9 cellular contexts compared by ENCODE assay signal in the genomic region with DNA sequence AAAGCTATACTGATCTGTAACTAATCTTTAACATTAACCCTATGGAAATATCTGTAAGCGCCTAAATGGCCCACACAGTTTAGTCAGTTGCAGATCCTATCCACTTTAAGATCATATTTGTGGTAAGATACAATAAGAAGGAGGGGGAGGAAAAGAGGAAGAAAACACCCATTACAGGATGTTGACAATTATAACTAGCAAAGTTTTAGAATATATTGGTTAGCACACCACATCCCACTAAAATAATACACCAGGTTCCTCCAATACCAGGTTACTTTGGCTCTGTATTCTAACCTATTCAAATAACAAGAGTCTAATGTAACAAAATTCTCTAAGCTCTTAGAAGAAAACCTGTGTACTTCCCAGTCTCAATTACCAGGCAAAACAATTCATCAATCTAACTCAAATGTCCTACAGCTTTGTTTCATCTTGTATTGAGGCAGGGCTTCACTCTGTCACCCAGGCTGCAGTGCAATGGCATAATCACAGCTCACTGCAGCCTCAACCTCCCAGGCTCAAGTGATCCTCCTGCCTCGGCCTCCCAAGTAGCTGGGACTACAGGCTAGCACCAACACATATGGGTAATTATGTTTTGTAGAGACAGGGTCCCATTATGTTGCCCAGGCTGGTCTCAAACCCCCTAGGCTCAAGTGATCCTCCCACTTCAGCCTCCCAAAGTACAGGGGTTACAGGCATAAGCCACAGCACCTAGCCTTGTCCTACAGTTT. TPM values are rescaled to one million over a fixed set of nuclear protein-coding genes. Genes with fewer than 3 reads are reported as not detected.
A peak's percentile ranks its signal among the peaks of the same experiment; 100 is the strongest.
DNase-seq lines count a peak whose midpoint lies in the region; ATAC-seq, FAIRE-seq and TF ChIP-seq lines count a peak whose summit lies in the region.
"Had no signal": no experiment of that assay in that cellular context is flagged by ENCODE, and none has a peak within 500 bp of the region (broad histone marks: within the 10 kb centered on the region; RNA-seq: fewer than 3 reads in every experiment).

No MANE protein-coding gene starts in this region.

- TF ChIP-seq RAD21 in A549 (conservative IDR thresholded peaks at IDR 0.05 in 1 of 2, IDR thresholded peaks at IDR 0.05 in 1 of 2) = no peak

- in situ Hi-C loops in GM23248 (cut with MboI) = loop anchor here (25.0 kb wide), 1 partner anchor 182 kb away; no protein-coding TSS in a partner anchor

- CTCF ChIA-PET in A549 (lab: Yijun Ruan, JAX) = interaction anchor here (1.1 to 1.7 kb wide), 3 partner anchors 8 to 13 kb away, joined by 3 to 4 read pairs (median 4); no protein-coding TSS in a partner anchor
- CTCF ChIA-PET in T-cell (lab: Charles Lee) = interaction anchor here (0.6 to 1.9 kb wide), 5 partner anchors 10 to 177 kb away, joined by 3 to 15 read pairs (median 3); no protein-coding TSS in a partner anchor

- FAIRE-seq in A549 (lab: Jason Lieb, UNC) = no peak

- TF ChIP-seq POLR2A in A549 (IDR thresholded peaks at IDR 0.05; ENCODE audit: low read length) = no peak

- POLR2A ChIA-PET in A549 (lab: Yijun Ruan, JAX) (no interaction called here), T-cell (lab: Charles Lee) (interaction anchor here (0.6 kb wide), 4 partner anchors 10 to 239 kb away, joined by 3 to 11 read pairs (median 4); no protein-coding TSS in a partner anchor)

- DNase-seq in A549 (ENCODE audit: low read depth in 1 of 2, low spot score in 1 of 2) (no peak), GM23248 (no peak), T-cell (no peak), GOT3 (lab: John Stamatoyannopoulos, UW) (no peak), NCI-H510A (lab: John Stamatoyannopoulos, UW) (no peak)
- DNase-seq in effector memory CD4-positive, alpha-beta T cell = no peak
- DNase-seq: Caco-2 had no signal

- no peaks in the 10 kb centered on the region for H3K9me2 ChIP-seq in GM23248 (ENCODE audit: insufficient read depth)

- H3K9me3 ChIP-seq in A549 (no peaks in the 10 kb centered on the region), GM23248 (ENCODE audit: low read depth) (no peaks in the 10 kb centered on the region)
- H3K9me3 ChIP-seq in effector memory CD4-positive, alpha-beta T cell (ENCODE audit: control insufficient read depth, low read length) = no peaks in the 10 kb centered on the region
- H3K9me3 ChIP-seq: Caco-2 had no signal

- H3K27me3 ChIP-seq in GM23248 (replicated peaks; ENCODE audit: insufficient read depth) = no peaks in the 10 kb centered on the region
- no peaks in the 10 kb centered on the region for H3K27me3 ChIP-seq in effector memory CD4-positive, alpha-beta T cell (replicated peaks; ENCODE audit: control insufficient read depth, insufficient read depth, low read length, poor library complexity, severe bottlenecking)

- no peaks in the 10 kb centered on the region; the same call in 1 of the 2 replicates for H4K20me1 ChIP-seq in GM23248 (ENCODE audit: insufficient read depth)

- H3K4me3 Mint-ChIP-seq in T-cell = peak overlapping the region; percentile 70 to 100 (median 71)

- no peak for TF ChIP-seq CTCF in A549 (IDR thresholded peaks at IDR 0.05)

- peaks cover 20% of the 10 kb centered on the region for H3K36me3 ChIP-seq in GM23248 (ENCODE audit: low read depth)
- H3K36me3 ChIP-seq in effector memory CD4-positive, alpha-beta T cell (ENCODE audit: control insufficient read depth, insufficient read depth, low read length) = no peaks in the 10 kb centered on the region

- TF ChIP-seq EP300 in A549 (IDR thresholded peaks at IDR 0.05) = no peak

- peak overlapping the region; percentile 94; the same call in 1 of the 3 replicates for H3K4me2 ChIP-seq in A549
- H3K4me2 ChIP-seq in GM23248 (ENCODE audit: unreplicated experiment) = peak overlapping the region; percentile 96

- peak overlapping the region; percentile 95 to 96 for H3K27ac Mint-ChIP-seq in T-cell

- H3K27ac ChIP-seq in A549 (no peak overlapping the region), GM23248 (no peak overlapping the region)
- H3K27ac ChIP-seq in effector memory CD4-positive, alpha-beta T cell (ENCODE audit: insufficient read depth, low read length, poor library complexity, severe bottlenecking) = peak overlapping the region; percentile 52

- no peaks in the 10 kb centered on the region for H3K27me3 Mint-ChIP-seq in T-cell

- peaks cover 86% of the 10 kb centered on the region for H3K79me2 ChIP-seq in GM23248 (ENCODE audit: insufficient read depth)

- 88% methylated on average over 2 of the region's 2 CpGs for WGBS in A549 (ENCODE audit: missing lambda C conversion rate)
- 96 to 99% methylated on average over 2 of the region's 2 CpGs for WGBS in GM23248 (ENCODE audit: low coverage in 1 of 2, low lambda C conversion rate in 2 of 2, missing lambda C conversion rate in 2 of 2), 2 experiments

- H3K9ac ChIP-seq in GM23248 = 0 out of 2 replicates have a peak overlapping the region, but pooled peaks have one; percentile 10

- H3K4me1 Mint-ChIP-seq in T-cell = peaks cover 71 to 77% (median 74%) of the 10 kb centered on the region in 3 donors

- H2AFZ ChIP-seq in GM23248 = no peak overlapping the region

- H3K4me1 ChIP-seq in A549 (peaks cover 33% of the 10 kb centered on the region), GM23248 (ENCODE audit: insufficient read depth) (peaks cover 37% of the 10 kb centered on the region)
- peaks cover 34% of the 10 kb centered on the region for H3K4me1 ChIP-seq in effector memory CD4-positive, alpha-beta T cell (ENCODE audit: control insufficient read depth, insufficient read depth, low read length, poor library complexity, severe bottlenecking)
- H3K4me1 ChIP-seq: Caco-2 had no signal

- peaks cover 13% of the 10 kb centered on the region for H3K36me3 Mint-ChIP-seq in T-cell

- peaks cover 54% of the 10 kb centered on the region for H3F3A ChIP-seq in GM23248 (ENCODE audit: insufficient read depth)

- ATAC-seq in A549 (no peak), T-cell (replicated peaks in 1 of 4) (peak in 2 of 4 experiments; percentile 10), GM18858 (IDR thresholded peaks at IDR 0.05; ENCODE audit: unreplicated experiment) (no peak), GM19467 (IDR thresholded peaks at IDR 0.05; ENCODE audit: unreplicated experiment) (no peak)

- peaks cover 4 to 6% (median 4%) of the 10 kb centered on the region in 3 donors for H3K9me3 Mint-ChIP-seq in T-cell

- no peak overlapping the region for H3K4me3 ChIP-seq in A549
- H3K4me3 ChIP-seq in GM23248 = peak overlapping the region; percentile 94
- peak overlapping the region; percentile 8 for H3K4me3 ChIP-seq in effector memory CD4-positive, alpha-beta T cell (ENCODE audit: insufficient read depth, low read depth, low read length, poor library complexity, severe bottlenecking)

TF ChIP-seq in A549, 52 proteins besides CTCF, POLR2A, EP300 and RAD21:
- TF ChIP-seq, protein P1, sequence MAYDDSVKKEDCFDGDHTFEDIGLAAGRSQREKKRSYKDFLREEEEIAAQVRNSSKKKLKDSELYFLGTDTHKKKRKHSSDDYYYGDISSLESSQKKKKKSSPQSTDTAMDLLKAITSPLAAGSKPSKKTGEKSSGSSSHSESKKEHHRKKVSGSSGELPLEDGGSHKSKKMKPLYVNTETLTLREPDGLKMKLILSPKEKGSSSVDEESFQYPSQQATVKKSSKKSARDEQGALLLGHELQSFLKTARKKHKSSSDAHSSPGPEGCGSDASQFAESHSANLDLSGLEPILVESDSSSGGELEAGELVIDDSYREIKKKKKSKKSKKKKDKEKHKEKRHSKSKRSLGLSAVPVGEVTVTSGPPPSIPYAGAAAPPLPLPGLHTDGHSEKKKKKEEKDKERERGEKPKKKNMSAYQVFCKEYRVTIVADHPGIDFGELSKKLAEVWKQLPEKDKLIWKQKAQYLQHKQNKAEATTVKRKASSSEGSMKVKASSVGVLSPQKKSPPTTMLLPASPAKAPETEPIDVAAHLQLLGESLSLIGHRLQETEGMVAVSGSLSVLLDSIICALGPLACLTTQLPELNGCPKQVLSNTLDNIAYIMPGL (CRISPR knock-in tag; IDR thresholded peaks at IDR 0.05; ENCODE audit: borderline replicate concordance) = no peak
- TF ChIP-seq HOXA7 (CRISPR knock-in tag; IDR thresholded peaks at IDR 0.05) = 0 out of 2 replicates have a peak, but pooled peaks have one; percentile 18

RNA-seq across cellular contexts. Expression of gene SLC4A7, which starts 4.2 kb away (rescaled TPM):
- polyA plus RNA-seq in A549 (2011; rRNA removed) = 49.1 and 70.2 TPM in 2 replicates
- 5.8 and 6.6 TPM in 2 replicates for polyA plus RNA-seq in A549 (2012; cell fraction: cytosol; rRNA removed)
- polyA plus RNA-seq in A549 (2012; cell fraction: nucleus; rRNA removed) = 15.8 and 19.0 TPM in 2 replicates
- polyA plus RNA-seq in A549 (2017; fragmentation: RNase III; extraction: RNeasy Plus Mini Kit Qiagen cat#74134 plus additional on column Dnase treatment) = 33.6 to 38.1 TPM (median 35.1 TPM) in 3 replicates
- polyA minus RNA-seq in A549 (2011; rRNA and poly(A)+ RNA removed) = 50.1 and 55.9 TPM in 2 replicates
- total RNA-seq in GM23248 (2014; rRNA removed; shearing (Covaris generic)) = 73.4 and 81.6 TPM in 2 replicates
- 22.9 and 25.5 TPM in 2 replicates for polyA plus RNA-seq in GM23248 (2016; fragmentation: Nextera tagmentation; extraction: Ambion mirVana)
- 10 to 100 TPM; 47.4 to 66.4 (median 55.5) TPM for total RNA-seq in T-cell
